Comparison of ENCODE assay signal across 8 cellular contexts in the genomic region with DNA sequence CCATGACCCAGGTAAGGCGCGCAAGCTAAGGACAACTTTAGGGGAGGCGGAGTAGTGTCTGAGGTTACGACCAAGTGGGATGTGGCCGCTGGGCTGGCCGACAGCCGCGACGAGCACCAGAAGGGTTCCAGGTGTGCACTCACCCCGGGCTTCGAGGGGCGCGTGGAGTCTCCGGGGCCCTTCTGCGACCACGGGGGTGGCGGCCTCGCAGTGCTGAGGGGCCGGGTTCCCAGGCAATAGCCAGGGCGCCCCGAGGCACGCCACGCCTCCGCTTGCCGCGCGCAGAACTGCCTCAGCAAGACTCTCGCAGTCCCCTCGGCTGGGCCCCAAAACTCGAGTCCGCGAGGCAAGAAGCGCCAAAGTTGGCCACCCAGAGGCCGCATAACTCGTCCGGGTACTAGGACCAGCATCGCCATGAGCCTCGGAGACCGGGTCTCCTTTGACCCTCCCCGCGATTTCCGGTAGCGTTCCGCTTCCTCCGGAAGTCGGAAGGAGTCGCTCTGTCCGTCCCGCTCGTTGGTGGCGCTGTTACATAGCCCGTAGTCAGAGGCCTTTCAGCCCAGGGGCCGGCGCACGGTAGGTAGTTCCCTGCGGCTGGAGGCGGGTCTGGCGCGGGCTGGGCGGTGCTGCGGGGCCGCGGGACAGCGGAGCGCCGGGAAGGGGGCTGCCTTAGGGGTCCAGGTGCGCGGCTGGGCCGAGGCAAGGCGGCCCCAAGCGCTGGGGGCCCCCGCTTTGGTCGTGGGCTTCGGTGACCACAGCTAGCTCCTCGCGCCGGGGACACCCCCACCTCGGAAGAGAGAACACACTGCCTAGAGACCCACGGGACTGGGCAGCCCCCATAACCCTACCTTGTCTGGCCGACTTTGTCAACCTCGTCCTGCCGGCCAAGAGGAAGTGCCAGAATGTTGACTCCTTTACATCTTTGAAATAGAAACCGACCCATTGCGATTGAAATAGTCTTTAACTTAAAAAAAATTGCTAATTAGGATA. TPM values are rescaled to one million over a fixed set of nuclear protein-coding genes. Genes with fewer than 3 reads are reported as not detected.
DNase-seq lines count a peak whose midpoint lies in the region; ATAC-seq and TF ChIP-seq lines count a peak whose summit lies in the region.

TSS of gene ADPRM (plus strand) at position 503 of the 990 bp plus-strand sequence. CDS start 7,333 bp downstream, outside the sequence.
TSS of gene SCO1 (minus strand) at position 442 of the 990 bp plus-strand sequence. CDS start at position 416, 26 bp downstream.

- H3K9me3 ChIP-seq in ascending aorta (no peaks in the 10 kb centered on the region), right cardiac atrium (ENCODE audit: control insufficient read depth, low read length) (no peaks in the 10 kb centered on the region), uterus (no peaks in the 10 kb centered on the region)

- H3K4me3 ChIP-seq in ascending aorta = peak within 1 kb of the TSS; percentile 99 to 100
- peak within 1 kb of the TSS; percentile 86 for H3K4me3 ChIP-seq in right cardiac atrium (ENCODE audit: low read length)
- H3K4me3 ChIP-seq in uterus = peak within 1 kb of the TSS; percentile 68 to 78

- H3K36me3 ChIP-seq in ascending aorta = peaks cover 19 to 21% of the 10 kb centered on the region in 2 donors
- no peaks in the 10 kb centered on the region for H3K36me3 ChIP-seq in uterus

- peak; percentile 87 for DNase-seq in NCI-H1694 (lab: John Stamatoyannopoulos, UW)
- DNase-seq in T-helper 2 cell = peak; percentile 71 to 93 (median 85)
- DNase-seq in ascending aorta (ENCODE audit: low spot score in 2 of 2) = peak; percentile 79 to 97
- DNase-seq in right cardiac atrium = peak; percentile 96 to 98 (median 96)
- DNase-seq in pulmonary artery endothelial cell (ENCODE audit: low read depth, low spot score) = peak; percentile 83
- DNase-seq in uterus = peak; percentile 92 to 93

- H3K4me1 ChIP-seq in ascending aorta = peaks cover 5 to 18% of the 10 kb centered on the region in 2 donors
- H3K4me1 ChIP-seq in right cardiac atrium (ENCODE audit: control insufficient read depth, insufficient read depth, low read length) = no peaks in the 10 kb centered on the region
- no peaks in the 10 kb centered on the region for H3K4me1 ChIP-seq in uterus

- peak; percentile 97 for ATAC-seq in GM18498 (IDR thresholded peaks at IDR 0.05; ENCODE audit: unreplicated experiment)
- ATAC-seq in HG02885 (IDR thresholded peaks at IDR 0.05; ENCODE audit: poor library complexity, unreplicated experiment) = peak; percentile 96
- ATAC-seq in right cardiac atrium = peak; percentile 99 to 100

- WGBS in right cardiac atrium = under 1% methylated on average over 84 of the region's 84 CpGs

- no peaks in the 10 kb centered on the region for H3K27me3 ChIP-seq in ascending aorta
- no peaks in the 10 kb centered on the region for H3K27me3 ChIP-seq in right cardiac atrium (ENCODE audit: control insufficient read depth, insufficient read depth)
- H3K27me3 ChIP-seq in uterus = no peaks in the 10 kb centered on the region

- TF ChIP-seq CTCF in ascending aorta (IDR thresholded peaks at IDR 0.05) (peak in 2 of 3 experiments; percentile 35 to 46), uterus (IDR thresholded peaks at IDR 0.05) (peak; percentile 32 to 60 (median 50))

- intact Hi-C loops in ascending aorta (cut with DNase I) (loop anchor here (2.0 to 5.0 kb wide), 3 partner anchors 15 to 50 kb away; no protein-coding TSS in a partner anchor), right cardiac atrium (cut with DNase I) (no loop called here), uterus (cut with DNase I; ENCODE audit: low total_unique reads) (no loop called here)

- TF ChIP-seq POLR2A in uterus (IDR thresholded peaks at IDR 0.05) = peak; percentile 95

- peak within 1 kb of the TSS; percentile 94 to 97 for H3K27ac ChIP-seq in ascending aorta
- peak within 1 kb of the TSS; percentile 74 for H3K27ac ChIP-seq in right cardiac atrium (ENCODE audit: low read length)
- peak within 1 kb of the TSS; percentile 90 to 91 for H3K27ac ChIP-seq in uterus

RNA-seq across cellular contexts. Expression of gene ADPRM, which starts in this region (rescaled TPM):
- total RNA-seq in ascending aorta (not detected), right cardiac atrium (1 to 10 TPM; 4.4 to 7.8 (median 5.3) TPM), pulmonary artery endothelial cell (9.2 and 13.5 TPM in 2 replicates), uterus (10 to 100 TPM; 14.0 to 32.6 (median 17.8) TPM)
- polyA plus RNA-seq in right cardiac atrium = 4.6 TPM

RNA-seq across cellular contexts. Expression of gene SCO1, which starts in this region (rescaled TPM):
- total RNA-seq in ascending aorta (173 TPM), right cardiac atrium (10 to 100 TPM; 22.5 to 29.5 (median 27.8) TPM), pulmonary artery endothelial cell (41.2 and 47.5 TPM in 2 replicates), uterus (10 to 100 TPM in 2 of 4 donors, 1 to 10 TPM in 2; 7.4 to 27.0 (median 16.3) TPM)
- 19.1 TPM for polyA plus RNA-seq in right cardiac atrium

Comparison
In these comparisons a context has a peak if more than half of its experiments do, and no peak if none do; other contexts are left out.
1. Peak in every context shown above with its lines: DNase-seq, ATAC-seq, H3K4me3 ChIP-seq and H3K27ac ChIP-seq.